ENCODE assay signal across 17 cellular contexts in the genomic region with DNA sequence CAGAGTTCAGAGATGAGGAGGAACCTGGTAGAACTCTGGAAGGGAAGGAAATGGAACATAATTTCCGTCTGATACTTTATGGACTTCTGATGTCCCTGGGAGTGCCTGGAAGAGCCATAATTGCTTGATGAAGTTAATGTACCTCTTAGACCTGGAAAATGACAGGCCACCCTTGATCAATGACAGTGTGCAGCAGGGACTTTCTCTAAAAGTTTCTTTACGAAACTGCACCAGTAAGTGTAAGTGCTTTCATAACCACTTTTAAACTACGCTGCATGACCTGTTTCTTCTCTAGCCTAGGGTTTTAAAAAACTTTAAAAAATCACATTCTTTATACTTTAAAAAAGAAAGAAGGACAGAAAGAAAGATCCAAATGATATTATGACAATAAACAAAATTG.
"Had no signal": no experiment of that assay in that cellular context is flagged by ENCODE, and none has a peak within 500 bp of the region (broad histone marks: within the 10 kb centered on the region; RNA-seq: fewer than 3 reads in every experiment).

No MANE protein-coding gene starts in this region.

- DNase-seq: effector memory CD4-positive, alpha-beta T cell; gastrocnemius medialis; heart right ventricle; hypothalamus; kidney glomerular epithelial cell; mesendoderm; naive thymus-derived CD4-positive, alpha-beta T cell; posterior cingulate gyrus; spleen; stimulated activated CD4-positive, alpha-beta T cell treated with anti-CD3 and anti-CD28 coated beads, Interleukin-15, amount 100 ng/mL, for 24 hours; stimulated activated CD4-positive, alpha-beta T cell treated with anti-CD3 and anti-CD28 coated beads, Interleukin-2, amount 100 ng/mL, for 24 hours; stimulated activated CD4-positive, alpha-beta T cell treated with anti-CD3 and anti-CD28 coated beads, Interleukin-4, amount 100 ng/mL, for 4 hours; stimulated activated naive B cell treated with anti-CD40 and anti-IgM and Interleukin-4, amounts not matched to agents 10 μg/mL and 1 μg/mL and 100 μg/mL, for 72 hours; stomach; trophoblast cell had no signal

- H3K27ac Mint-ChIP-seq: naive thymus-derived CD4-positive, alpha-beta T cell; stimulated activated naive B cell treated with anti-CD40 and anti-IgM and Interleukin-4, amounts not matched to agents 10 μg/mL and 1 μg/mL and 100 μg/mL, for 72 hours had no signal

- H3K4me3 Mint-ChIP-seq: naive thymus-derived CD4-positive, alpha-beta T cell; stimulated activated naive B cell treated with anti-CD40 and anti-IgM and Interleukin-4, amounts not matched to agents 10 μg/mL and 1 μg/mL and 100 μg/mL, for 72 hours had no signal

- ATAC-seq: esophagus mucosa; gastrocnemius medialis; heart right ventricle; naive thymus-derived CD4-positive, alpha-beta T cell; sciatic nerve; stimulated activated naive B cell treated with anti-CD40 and anti-IgM and Interleukin-4, amounts not matched to agents 10 μg/mL and 1 μg/mL and 100 μg/mL, for 72 hours had no signal

- H3K27me3 Mint-ChIP-seq: stimulated activated naive B cell treated with anti-CD40 and anti-IgM and Interleukin-4, amounts not matched to agents 10 μg/mL and 1 μg/mL and 100 μg/mL, for 72 hours had no signal
